1 cellular context compared by ENCODE assay signal in genomic region chr17:40554646-40555295, GRCh38.
TF ChIP-seq lines count a peak whose summit lies in the region.

No MANE protein-coding gene starts in this region.

TF ChIP-seq in GM23338, 12 proteins besides CTCF, POLR2A, EP300 and RAD21 (continued from another document):
- no peak for TF ChIP-seq REST (IDR thresholded peaks at IDR 0.05; ENCODE audit: unreplicated experiment)
- TF ChIP-seq POLR2AphosphoS5 (IDR thresholded peaks at IDR 0.05; ENCODE audit: low read depth) = no peak
- no peak for TF ChIP-seq NANOG (IDR thresholded peaks at IDR 0.05; ENCODE audit: borderline replicate concordance)
- no peak for TF ChIP-seq EZH2 (IDR thresholded peaks at IDR 0.05; ENCODE audit: low read depth, unreplicated experiment)
- no peak for TF ChIP-seq CREB1 (CRISPR knock-in tag; IDR thresholded peaks at IDR 0.05; ENCODE audit: low read depth)
- TF ChIP-seq STAT1 (IDR thresholded peaks at IDR 0.05; ENCODE audit: unreplicated experiment) = no peak
- TF ChIP-seq, protein P1, sequence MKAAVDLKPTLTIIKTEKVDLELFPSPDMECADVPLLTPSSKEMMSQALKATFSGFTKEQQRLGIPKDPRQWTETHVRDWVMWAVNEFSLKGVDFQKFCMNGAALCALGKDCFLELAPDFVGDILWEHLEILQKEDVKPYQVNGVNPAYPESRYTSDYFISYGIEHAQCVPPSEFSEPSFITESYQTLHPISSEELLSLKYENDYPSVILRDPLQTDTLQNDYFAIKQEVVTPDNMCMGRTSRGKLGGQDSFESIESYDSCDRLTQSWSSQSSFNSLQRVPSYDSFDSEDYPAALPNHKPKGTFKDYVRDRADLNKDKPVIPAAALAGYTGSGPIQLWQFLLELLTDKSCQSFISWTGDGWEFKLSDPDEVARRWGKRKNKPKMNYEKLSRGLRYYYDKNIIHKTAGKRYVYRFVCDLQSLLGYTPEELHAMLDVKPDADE (IDR thresholded peaks at IDR 0.05) = no peak
